ENCODE assay signal across 12 cellular contexts in the genomic region with DNA sequence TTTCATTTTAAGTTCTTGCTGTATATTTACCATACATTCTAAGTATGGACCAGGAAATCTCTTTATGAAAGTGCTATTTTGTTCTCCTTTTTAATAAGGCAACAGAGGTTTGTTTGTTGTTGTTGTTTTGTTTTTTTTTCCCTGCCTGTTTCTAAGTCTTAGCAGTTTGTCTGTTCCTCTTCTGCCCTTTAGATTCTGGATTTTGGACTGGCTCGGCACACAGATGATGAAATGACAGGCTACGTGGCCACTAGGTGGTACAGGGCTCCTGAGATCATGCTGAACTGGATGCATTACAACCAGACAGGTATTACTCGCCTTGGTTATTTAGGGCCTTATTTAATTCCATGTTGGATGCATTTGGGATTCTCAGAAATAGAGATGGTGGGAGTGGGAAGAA. TPM values are rescaled to one million over a fixed set of nuclear protein-coding genes. Genes with fewer than 3 reads are reported as not detected.
DNase-seq lines count a peak whose midpoint lies in the region; ATAC-seq and TF ChIP-seq lines count a peak whose summit lies in the region.
"Had no signal": no experiment of that assay in that cellular context is flagged by ENCODE, and none has a peak within 500 bp of the region (broad histone marks: within the 10 kb centered on the region; RNA-seq: fewer than 3 reads in every experiment).

No MANE protein-coding gene starts in this region.

- H3K27me3 Mint-ChIP-seq in chondrocyte (ENCODE audit: low read depth) (no peaks in the 10 kb centered on the region), neural crest cell (ENCODE audit: low read depth) (no peaks in the 10 kb centered on the region)
- H3K27me3 Mint-ChIP-seq: central memory CD8-positive, alpha-beta T cell had no signal

- H3K36me3 Mint-ChIP-seq in chondrocyte (ENCODE audit: low read depth) (peaks cover 19% of the 10 kb centered on the region), neural crest cell (ENCODE audit: low read depth) (peaks cover 13% of the 10 kb centered on the region)

- peak; percentile 0 for DNase-seq in NCI-H2107 treated with DMSO at 0.1 percent for 48 hours (lab: John Stamatoyannopoulos, UW; ENCODE audit: unreplicated experiment)
- DNase-seq in NCI-H2107 (lab: John Stamatoyannopoulos, UW) = no peak
- DNase-seq in HT-29 (ENCODE audit: low spot score) = peak; percentile 43
- DNase-seq in chondrocyte (ENCODE audit: low spot score) = no peak
- no peak for DNase-seq in neural crest cell (ENCODE audit: low read depth, low spot score)
- no peak for DNase-seq in SKM-1 (lab: John Stamatoyannopoulos, UW; ENCODE audit: unreplicated experiment)
- no peak for DNase-seq in NCI-H748 (lab: John Stamatoyannopoulos, UW; ENCODE audit: unreplicated experiment)
- DNase-seq: IMR-90; stimulated activated naive CD8-positive, alpha-beta T cell treated with anti-CD3 and anti-CD28 coated beads, Interleukin-15, Interleukin-2, amounts not matched to agents 100 U/mL and 50 U/mL, for 24 hours had no signal

- no peak for ATAC-seq in HG02981 (IDR thresholded peaks at IDR 0.05; ENCODE audit: unreplicated experiment)
- ATAC-seq: stimulated activated naive CD8-positive, alpha-beta T cell treated with anti-CD3 and anti-CD28 coated beads, Interleukin-15, Interleukin-2, amounts not matched to agents 100 U/mL and 50 U/mL, for 24 hours had no signal

- H3K27ac Mint-ChIP-seq in chondrocyte (ENCODE audit: unreplicated experiment) (peak overlapping the region; percentile 18), neural crest cell (ENCODE audit: unreplicated experiment) (no peak overlapping the region)

- H3K9me3 Mint-ChIP-seq in chondrocyte (ENCODE audit: low read depth) = peaks cover 2% of the 10 kb centered on the region
- peaks cover 4% of the 10 kb centered on the region for H3K9me3 Mint-ChIP-seq in neural crest cell
- H3K9me3 Mint-ChIP-seq: central memory CD8-positive, alpha-beta T cell had no signal

- TF ChIP-seq CTCF in chondrocyte (IDR thresholded peaks at IDR 0.05) (peak; percentile 28), neural crest cell (conservative IDR thresholded peaks at IDR 0.05) (peak; percentile 47)

- H3K4me1 Mint-ChIP-seq in chondrocyte (ENCODE audit: low read depth) = peaks cover 4% of the 10 kb centered on the region
- H3K4me1 Mint-ChIP-seq in neural crest cell = no peaks in the 10 kb centered on the region

- H3K4me3 Mint-ChIP-seq in chondrocyte (ENCODE audit: unreplicated experiment) (no peak overlapping the region), neural crest cell (no peak overlapping the region)
- H3K4me3 Mint-ChIP-seq: central memory CD8-positive, alpha-beta T cell had no signal

RNA-seq across cellular contexts. Expression of gene MAPK14, which starts 48.0 kb away (rescaled TPM):
- total RNA-seq in HT-29 (2014; rRNA removed; shearing (Covaris generic)) = 33.6 and 38.0 TPM in 2 replicates
- total RNA-seq in chondrocyte = 36.5 to 41.1 TPM (median 36.9 TPM) in 3 replicates
- total RNA-seq in neural crest cell = 31.6 and 34.0 TPM in 2 replicates

RNA-seq across cellular contexts. Expression of gene SLC26A8, which starts 51.2 kb away (rescaled TPM):
- not detected in 2 replicates for total RNA-seq in HT-29 (2014; rRNA removed; shearing (Covaris generic))
- total RNA-seq in chondrocyte (0.15 TPM in 1 of 3 replicates, not detected in the others), neural crest cell (0.14 and 0.33 TPM in 2 replicates)
- total RNA-seq: IMR-90, RPMI7951 had no signal

RNA-seq across cellular contexts. Expression of gene MAPK13, which starts 54.7 kb away (rescaled TPM):
- 101 and 103 TPM in 2 replicates for total RNA-seq in HT-29 (2014; rRNA removed; shearing (Covaris generic))
- total RNA-seq in chondrocyte (0.48 to 1.0 TPM (median 0.97 TPM) in 3 replicates), neural crest cell (2.0 TPM in 2 replicates)

Comparison
In these comparisons a context has a peak if more than half of its experiments do, and no peak if none do; other contexts are left out.
1. DNase-seq: peak in NCI-H2107 treated with DMSO at 0.1 percent for 48 hours (single experiment) and HT-29 (single experiment); none in NCI-H2107 (single experiment), chondrocyte (single experiment), neural crest cell (single experiment), SKM-1 (single experiment) and NCI-H748 (single experiment).
2. RNA of gene MAPK13, which starts 54.7 kb away (total RNA-seq): 101 to 103 TPM in HT-29; 2.0 TPM in neural crest cell and 0.48 to 1.0 TPM in chondrocyte; every median in the first group is over 10 times any median in the second.